In genomic region chr15:98903377-98904018, GRCh38 we compare ENCODE assay signal across 12 cellular contexts.
A peak's percentile ranks its signal among the peaks of the same experiment; 100 is the strongest.
DNase-seq lines count a peak whose midpoint lies in the region; ATAC-seq, FAIRE-seq and TF ChIP-seq lines count a peak whose summit lies in the region.
"Had no signal": no experiment of that assay in that cellular context is flagged by ENCODE, and none has a peak within 500 bp of the region (broad histone marks: within the 10 kb centered on the region; RNA-seq: fewer than 3 reads in every experiment).

No MANE protein-coding gene starts in this region.

- H3K9ac ChIP-seq in kidney (ENCODE audit: low read length in 2 of 2), result no peak overlapping the region

- intact Hi-C loops in kidney (cut with DNase I), result no loop called here

- in situ Hi-C loops in ACHN (cut with HindIII; ENCODE audit: low pct_ligation_motif_present, low pct_unique_long_range_greater_than_20kb, low sequenced_read_pairs) (no loop called here), astrocyte of the spinal cord (cut with HindIII; ENCODE audit: low sequenced_read_pairs) (no loop called here)

- peak overlapping the region; percentile 25 to 39 for H3K27ac ChIP-seq in kidney (ENCODE audit: low read depth in 2 of 2, low read length in 2 of 2)

- peak; percentile 15 for DNase-seq in ACHN
- DNase-seq in astrocyte of the spinal cord (ENCODE audit: low read depth, low spot score), result peak; percentile 85
- DNase-seq in kidney, result no peak
- DNase-seq in C1 segment of cervical spinal cord (lab: John Stamatoyannopoulos, UW), result no peak
- DNase-seq in NCI-H2171 treated with DMSO at 0.1 percent for 48 hours (lab: John Stamatoyannopoulos, UW), result no peak
- no peak for DNase-seq in NCI-H748 treated with DMSO at 0.1 percent for 48 hours (lab: John Stamatoyannopoulos, UW)
- no peak for DNase-seq in GM19240 (ENCODE audit: insufficient read length, low spot score)
- DNase-seq: immature natural killer cell had no signal

- H3K9me3 ChIP-seq in kidney (ENCODE audit: control insufficient read depth in 1 of 2, low read length in 2 of 2), result no peaks in the 10 kb centered on the region

- H3K4me3 ChIP-seq in astrocyte of the spinal cord (ENCODE audit: low read depth, low read length), result no peak overlapping the region
- H3K4me3 ChIP-seq in kidney (ENCODE audit: low read length in 2 of 2), result no peak overlapping the region

- TF ChIP-seq CTCF in astrocyte of the spinal cord (IDR thresholded peaks at IDR 0.05; ENCODE audit: low read depth, low read length) (no peak), kidney (IDR thresholded peaks at IDR 0.05; ENCODE audit: borderline replicate concordance, extremely low read depth, insufficient read depth) (no peak)

- FAIRE-seq in kidney (lab: Jason Lieb, UNC), result no peak
- FAIRE-seq: colon, GM18507, H1 had no signal

- H3K4me1 ChIP-seq in kidney (ENCODE audit: control insufficient read depth in 1 of 2, insufficient read depth in 1 of 2, low read depth in 1 of 2, low read length in 2 of 2), result peaks cover 18 to 25% of the 10 kb centered on the region in 2 donors

- H3K36me3 ChIP-seq in kidney (ENCODE audit: control insufficient read depth in 1 of 2, insufficient read depth in 2 of 2, low read length in 2 of 2), result peaks cover 0 to 7% of the 10 kb centered on the region in 2 donors

- ATAC-seq in HG02759 (IDR thresholded peaks at IDR 0.05; ENCODE audit: unreplicated experiment), result peak; percentile 49

Comparison
In these comparisons a context has a peak if more than half of its experiments do, and no peak if none do; other contexts are left out.
1. DNase-seq: peak in ACHN (single experiment) and astrocyte of the spinal cord (single experiment); none in kidney (single experiment), C1 segment of cervical spinal cord (0 of 14), NCI-H2171 treated with DMSO at 0.1 percent for 48 hours (single experiment), NCI-H748 treated with DMSO at 0.1 percent for 48 hours (single experiment) and GM19240 (single experiment).